ENCODE assay signal across 8 cellular contexts in genomic region chr6:4637691-4638433, GRCh38.
A peak's percentile ranks its signal among the peaks of the same experiment; 100 is the strongest.
DNase-seq lines count a peak whose midpoint lies in the region; ATAC-seq, FAIRE-seq and TF ChIP-seq lines count a peak whose summit lies in the region.

No MANE protein-coding gene starts in this region.

- no CpG with 5 or more reads among the region's 5 CpGs for WGBS in trophoblast cell (ENCODE audit: extremely low coverage, insufficient coverage, insufficient read length)

- peaks cover 28% of the 10 kb centered on the region for H3K4me1 Mint-ChIP-seq in activated T-cell treated with anti-CD3 and anti-CD28 coated beads, Interleukin-2, amount 50 U/mL, for 24 hours (ENCODE audit: low read depth)

- no peak for TF ChIP-seq CTCF in GM10266 (IDR thresholded peaks at IDR 0.05; ENCODE audit: control insufficient read depth, insufficient read depth, low read depth, missing control alignments)
- no peak for TF ChIP-seq CTCF in vagina (IDR thresholded peaks at IDR 0.05)
- no peak for TF ChIP-seq CTCF in A673 (conservative IDR thresholded peaks at IDR 0.05; ENCODE audit: low read depth, low read length)

- H3K79me2 ChIP-seq in trophoblast cell (ENCODE audit: control insufficient read depth, insufficient read depth, low read length, poor library complexity), result no peaks in the 10 kb centered on the region

- no peak overlapping the region for H2BK5ac ChIP-seq in trophoblast cell (ENCODE audit: low read depth, low read length, poor library complexity)

- CTCF ChIA-PET in A673 (lab: Charles Lee), result no interaction called here

- no peak overlapping the region for H2BK120ac ChIP-seq in trophoblast cell (ENCODE audit: insufficient read depth, low read length, poor library complexity)

- no peaks in the 10 kb centered on the region for H3K27me3 ChIP-seq in trophoblast cell (ENCODE audit: insufficient read depth, low read length)
- no peaks in the 10 kb centered on the region for H3K27me3 ChIP-seq in vagina
- no peaks in the 10 kb centered on the region for H3K27me3 ChIP-seq in A673 (replicated peaks; ENCODE audit: insufficient read depth, low read depth, low read length, poor library complexity)

- no peak overlapping the region for H3K23ac ChIP-seq in trophoblast cell (ENCODE audit: low read length)

- H3K4me3 Mint-ChIP-seq in activated T-cell treated with anti-CD3 and anti-CD28 coated beads, Interleukin-2, amount 50 U/mL, for 24 hours, result no peak overlapping the region

- intact Hi-C loops in vagina (cut with DNase I) (no loop called here), A673 (cut with micrococcal nuclease; ENCODE audit: unreplicated experiment) (no loop called here)

- H4K8ac ChIP-seq in trophoblast cell (ENCODE audit: low read depth, low read length), result no peak overlapping the region

- peaks cover 2% of the 10 kb centered on the region for H3K9me3 ChIP-seq in trophoblast cell (ENCODE audit: insufficient read depth, low read depth, low read length)
- H3K9me3 ChIP-seq in vagina, result no peaks in the 10 kb centered on the region
- no peaks in the 10 kb centered on the region for H3K9me3 ChIP-seq in A673 (ENCODE audit: low read depth, low read length, poor library complexity, severe bottlenecking)

- BruUV-seq in A673 (replicated peaks; lab: Mats Ljungman, UMichigan), result no TSS peak

- no peak overlapping the region for H3K9ac ChIP-seq in trophoblast cell (ENCODE audit: low read length)

- H3K4me2 ChIP-seq in trophoblast cell (ENCODE audit: low read length), result no peak overlapping the region

- no peaks in the 10 kb centered on the region for H3K79me1 ChIP-seq in trophoblast cell (ENCODE audit: low read length)

- DNase-seq in GM10266 (ENCODE audit: extremely low spot score), result peak; percentile 20
- DNase-seq in activated T-cell treated with anti-CD3 and anti-CD28 coated beads, Interleukin-2, amount 50 U/mL, for 24 hours, result peak; percentile 54
- peak; percentile 63 to 76 for DNase-seq in trophoblast cell
- no peak for DNase-seq in T1000 (lab: John Stamatoyannopoulos, UW)
- DNase-seq in vagina (ENCODE audit: extremely low spot score in 2 of 2), result no peak
- DNase-seq in A673 (ENCODE audit: low spot score), result no peak
- DNase-seq in GM12892 (ENCODE audit: insufficient read length), result no peak

- H3K36me3 ChIP-seq in trophoblast cell (ENCODE audit: control insufficient read depth in 1 of 2, insufficient read depth in 2 of 2, low read length in 2 of 2) (no peaks in the 10 kb centered on the region), vagina (no peaks in the 10 kb centered on the region), A673 (ENCODE audit: insufficient read depth, low read length, poor library complexity, severe bottlenecking) (no peaks in the 10 kb centered on the region)

- POLR2A ChIA-PET in A673 (lab: Charles Lee; ENCODE audit: low non-redundant PET), result no interaction called here

- no peak overlapping the region for H3K14ac ChIP-seq in trophoblast cell (ENCODE audit: low read length)

- H3K36me3 Mint-ChIP-seq in activated T-cell treated with anti-CD3 and anti-CD28 coated beads, Interleukin-2, amount 50 U/mL, for 24 hours (ENCODE audit: low read depth), result peaks cover 5% of the 10 kb centered on the region

- H3K18ac ChIP-seq in trophoblast cell (ENCODE audit: low read length), result no peak overlapping the region

- H3K27ac Mint-ChIP-seq in activated T-cell treated with anti-CD3 and anti-CD28 coated beads, Interleukin-2, amount 50 U/mL, for 24 hours, result peak overlapping the region; percentile 90

- H3K27me3 Mint-ChIP-seq in activated T-cell treated with anti-CD3 and anti-CD28 coated beads, Interleukin-2, amount 50 U/mL, for 24 hours, result peaks cover 46% of the 10 kb centered on the region

- H2AFZ ChIP-seq in trophoblast cell (ENCODE audit: insufficient read depth, low read length, poor library complexity), result no peak overlapping the region

- H3K27ac ChIP-seq in trophoblast cell (ENCODE audit: low read depth, low read length), result no peak overlapping the region
- no peak overlapping the region for H3K27ac ChIP-seq in vagina
- H3K27ac ChIP-seq in A673 (ENCODE audit: low read depth, low read length, poor library complexity, severe bottlenecking), result no peak overlapping the region

- no peak overlapping the region for H2AK5ac ChIP-seq in trophoblast cell (ENCODE audit: low read length)

- peaks cover 15% of the 10 kb centered on the region for H3K9me3 Mint-ChIP-seq in activated T-cell treated with anti-CD3 and anti-CD28 coated beads, Interleukin-2, amount 50 U/mL, for 24 hours

- TF ChIP-seq POLR2A in vagina (IDR thresholded peaks at IDR 0.05) (no peak), GM12892 (IDR thresholded peaks at IDR 0.05; ENCODE audit: low read depth, low read length) (no peak)

- H3K4me3 ChIP-seq in trophoblast cell (ENCODE audit: low read depth, low read length), result no peak overlapping the region
- H3K4me3 ChIP-seq in vagina, result no peak overlapping the region
- no peak overlapping the region for H3K4me3 ChIP-seq in A673 (ENCODE audit: low read depth, low read length, poor library complexity, severe bottlenecking)

- H3K4me1 ChIP-seq in trophoblast cell (ENCODE audit: control insufficient read depth in 1 of 2, insufficient read depth in 2 of 2, low read length in 2 of 2) (peaks cover 0 to 3% of the 10 kb centered on the region in 2 experiments), vagina (no peaks in the 10 kb centered on the region), A673 (ENCODE audit: insufficient read depth, low read length, poor library complexity, severe bottlenecking) (no peaks in the 10 kb centered on the region)

- no peak overlapping the region for H2BK12ac ChIP-seq in trophoblast cell (ENCODE audit: low read length)

- H3K4ac ChIP-seq in trophoblast cell (ENCODE audit: low read depth, low read length), result no peak overlapping the region

- H4K12ac ChIP-seq in trophoblast cell (ENCODE audit: low read depth, low read length), result no peak overlapping the region

- peak; percentile 61 for ATAC-seq in HG02623 (IDR thresholded peaks at IDR 0.05; ENCODE audit: unreplicated experiment)

- peak overlapping the region; percentile 18 for H4K91ac ChIP-seq in trophoblast cell (ENCODE audit: low read depth, low read length)

- no peak for FAIRE-seq in GM12892 (lab: Jason Lieb, UNC)

Comparison
In these comparisons a context has a peak if more than half of its experiments do, and no peak if none do; other contexts are left out.
1. DNase-seq: peak in GM10266 (single experiment), activated T-cell treated with anti-CD3 and anti-CD28 coated beads, Interleukin-2, amount 50 U/mL, for 24 hours (single experiment) and trophoblast cell (2 of 2); none in T1000 (single experiment), vagina (0 of 2), A673 (single experiment) and GM12892 (single experiment).